1 cellular context compared by ENCODE assay signal in genomic region chr5:135487839-135488514, GRCh38.
TF ChIP-seq lines count a peak whose summit lies in the region.

No MANE protein-coding gene starts in this region.

TF ChIP-seq in HepG2, 621 proteins besides CTCF, POLR2A, EP300 and RAD21:
- no peak for TF ChIP-seq MZF1 (CRISPR knock-in tag; IDR thresholded peaks at IDR 0.05; ENCODE audit: borderline replicate concordance)
- no peak for TF ChIP-seq FOXA1 (IDR thresholded peaks at IDR 0.05)
- peak; percentile 31 for TF ChIP-seq FOXA1 (CRISPR knock-in tag; IDR thresholded peaks at IDR 0.05)
TF ChIP-seq in HepG2: peak in this region for 1.
